In genomic region chr14:66238969-66239368, GRCh38 we compare ENCODE assay signal across 19 cellular contexts.
"Had no signal": no experiment of that assay in that cellular context is flagged by ENCODE, and none has a peak within 500 bp of the region (broad histone marks: within the 10 kb centered on the region; RNA-seq: fewer than 3 reads in every experiment).

No MANE protein-coding gene starts in this region.

- FAIRE-seq: HepG2, RCC 7860 had no signal

- H3K27ac ChIP-seq: RWPE1 had no signal

- H3K9me3 ChIP-seq: SK-N-SH had no signal

- ATAC-seq: HepG2 had no signal

- DNase-seq: IMR-90, Karpas-422, KG1, MM.1S, NCI-H1436, NCI-H187, NCI-H2029, NCI-H2081 treated with DMSO at 0.1 percent for 48 hours, NCI-H226, NCI-H446, NCI-H510A, NCI-H524 treated with DMSO at 0.1 percent for 48 hours, NCI-H774, SHP77, SK-N-SH, SW 1271 had no signal
